ENCODE assay signal across 9 cellular contexts in the genomic region with DNA sequence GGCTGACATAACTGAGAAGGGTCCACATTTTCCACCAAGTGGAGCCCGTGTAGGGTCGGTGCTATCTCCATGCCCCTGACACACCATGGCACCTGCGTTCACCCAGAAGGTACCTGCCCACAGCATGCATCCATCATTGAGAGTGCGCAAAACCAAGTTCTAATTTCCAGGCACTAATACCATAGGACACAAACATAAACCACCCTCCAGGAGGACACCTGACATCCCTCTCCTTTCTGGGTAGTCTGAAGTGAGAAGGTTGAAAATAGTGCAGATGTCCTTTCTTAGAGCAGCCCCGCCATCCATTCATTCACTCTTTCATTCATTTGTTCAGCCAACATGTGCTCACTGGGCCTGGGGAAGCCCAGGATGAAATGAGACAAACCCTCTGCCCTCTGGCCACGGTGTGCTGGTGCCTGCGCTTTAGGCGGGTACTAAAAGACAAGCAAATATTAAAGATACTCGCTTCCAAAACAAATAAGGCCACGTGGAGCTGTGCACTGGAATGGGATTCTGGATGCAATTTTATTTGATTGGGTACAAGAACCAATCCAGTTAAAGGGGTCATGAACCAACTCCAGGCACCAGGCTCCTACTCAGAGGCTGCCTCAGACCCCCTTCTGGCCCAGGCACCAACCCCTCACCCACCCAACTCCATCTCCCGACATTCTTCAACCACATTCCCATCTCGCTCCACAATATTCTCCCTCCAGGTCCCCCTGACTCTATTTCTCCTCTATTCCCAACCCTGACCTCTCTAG. TPM values are rescaled to one million over a fixed set of nuclear protein-coding genes. Genes with fewer than 3 reads are reported as not detected.
DNase-seq lines count a peak whose midpoint lies in the region; ATAC-seq and TF ChIP-seq lines count a peak whose summit lies in the region.
"Had no signal": no experiment of that assay in that cellular context is flagged by ENCODE, and none has a peak within 500 bp of the region (broad histone marks: within the 10 kb centered on the region; RNA-seq: fewer than 3 reads in every experiment).

No MANE protein-coding gene starts in this region.

- peaks cover 5 to 7% (median 7%) of the 10 kb centered on the region in 3 donors for H3K4me1 Mint-ChIP-seq in CD8-positive, alpha-beta memory T cell

- H2BK5ac ChIP-seq in trophoblast cell (ENCODE audit: low read depth, low read length, poor library complexity) = no peak overlapping the region

- CTCF ChIA-PET in CD8-positive, alpha-beta memory T cell (lab: Charles Lee) = interaction anchor here (0.9 kb wide), 1 partner anchor 56 kb away, joined by 3 read pairs; no protein-coding TSS in a partner anchor
- CTCF ChIA-PET in PC-9 (lab: Charles Lee) = no interaction called here

- H3K23ac ChIP-seq in trophoblast cell (ENCODE audit: low read length) = no peak overlapping the region

- WGBS in esophagus squamous epithelium, 2 donors = 54 to 67% methylated on average over 10 to 12 of the region's 12 CpGs
- 100% methylated on average over 2 of the region's 12 CpGs for WGBS in trophoblast cell (ENCODE audit: extremely low coverage, insufficient coverage, insufficient read length)

- H3K36me3 ChIP-seq in CD8-positive, alpha-beta memory T cell (ENCODE audit: insufficient read depth, low read length) = no peaks in the 10 kb centered on the region
- H3K36me3 ChIP-seq in PC-9 (ENCODE audit: low read depth) = no peaks in the 10 kb centered on the region
- no peaks in the 10 kb centered on the region for H3K36me3 ChIP-seq in esophagus squamous epithelium
- H3K36me3 ChIP-seq in trophoblast cell (ENCODE audit: control insufficient read depth in 1 of 2, insufficient read depth in 2 of 2, low read length in 2 of 2) = no peaks in the 10 kb centered on the region

- BruUV-seq in PC-9 (replicated peaks; lab: Mats Ljungman, UMichigan) = no TSS peak

- no peaks in the 10 kb centered on the region for H4K20me1 ChIP-seq in PC-9 (ENCODE audit: insufficient read depth)

- H3K27me3 Mint-ChIP-seq in CD8-positive, alpha-beta memory T cell = peaks cover 0 to 3% of the 10 kb centered on the region in 2 donors

- TF ChIP-seq CTCF in PC-9 (conservative IDR thresholded peaks at IDR 0.05) (no peak), esophagus squamous epithelium (IDR thresholded peaks at IDR 0.05) (no peak)

- peaks cover 21% of the 10 kb centered on the region for H3K79me1 ChIP-seq in trophoblast cell (ENCODE audit: low read length)

- DNase-seq in CD8-positive, alpha-beta memory T cell = no peak
- DNase-seq in PC-9 (no peak), esophagus squamous epithelium (lab: John Stamatoyannopoulos, UW) (no peak), trophoblast cell (no peak), GF-D8 (lab: John Stamatoyannopoulos, UW) (no peak), NCI-H2029 (lab: John Stamatoyannopoulos, UW) (no peak)
- DNase-seq: cortex of kidney had no signal

- H2AFZ ChIP-seq in PC-9 (no peak overlapping the region), trophoblast cell (ENCODE audit: insufficient read depth, low read length, poor library complexity) (no peak overlapping the region)

- no peaks in the 10 kb centered on the region for H3K27me3 ChIP-seq in CD8-positive, alpha-beta memory T cell (ENCODE audit: insufficient read depth, low read length, poor library complexity, severe bottlenecking)
- H3K27me3 ChIP-seq in PC-9 (ENCODE audit: insufficient read depth, low read depth) (no peaks in the 10 kb centered on the region), esophagus squamous epithelium (peaks cover 0 to 5% (median 0%) of the 10 kb centered on the region in 4 donors), trophoblast cell (ENCODE audit: insufficient read depth, low read length) (no peaks in the 10 kb centered on the region)

- no peaks in the 10 kb centered on the region for H3K9me3 ChIP-seq in CD8-positive, alpha-beta memory T cell (ENCODE audit: low read length)
- no peaks in the 10 kb centered on the region for H3K9me3 ChIP-seq in PC-9 (ENCODE audit: insufficient read depth, low read depth)
- no peaks in the 10 kb centered on the region for H3K9me3 ChIP-seq in esophagus squamous epithelium
- H3K9me3 ChIP-seq in trophoblast cell (ENCODE audit: insufficient read depth, low read depth, low read length) = no peaks in the 10 kb centered on the region

- H3K36me3 Mint-ChIP-seq in CD8-positive, alpha-beta memory T cell = peaks cover 0 to 2% (median 0%) of the 10 kb centered on the region in 3 donors

- peak overlapping the region; percentile 36; the same call in 1 of the 2 replicates for H3K4me2 ChIP-seq in PC-9
- peak overlapping the region; percentile 89 for H3K4me2 ChIP-seq in trophoblast cell (ENCODE audit: low read length)

- H3K27ac ChIP-seq in CD8-positive, alpha-beta memory T cell (ENCODE audit: low read depth, low read length) = no peak overlapping the region
- H3K27ac ChIP-seq in PC-9 = no peak overlapping the region
- H3K27ac ChIP-seq in esophagus squamous epithelium = no peak overlapping the region
- H3K27ac ChIP-seq in trophoblast cell (ENCODE audit: low read depth, low read length) = no peak overlapping the region

- no peak overlapping the region for H4K12ac ChIP-seq in trophoblast cell (ENCODE audit: low read depth, low read length)

- no peak for TF ChIP-seq POLR2A in esophagus squamous epithelium (IDR thresholded peaks at IDR 0.05)

- H2BK120ac ChIP-seq in trophoblast cell (ENCODE audit: insufficient read depth, low read length, poor library complexity) = no peak overlapping the region

- H2AK5ac ChIP-seq in trophoblast cell (ENCODE audit: low read length) = no peak overlapping the region

- H3K4me3 ChIP-seq in CD8-positive, alpha-beta memory T cell (ENCODE audit: low read length) = no peak overlapping the region
- H3K4me3 ChIP-seq in PC-9 (no peak overlapping the region), esophagus squamous epithelium (peak overlapping the region; percentile 41 to 80 (median 56)), trophoblast cell (ENCODE audit: low read depth, low read length) (peak overlapping the region; percentile 85)

- H3K79me2 ChIP-seq in PC-9 (ENCODE audit: low read depth) (no peaks in the 10 kb centered on the region), trophoblast cell (ENCODE audit: control insufficient read depth, insufficient read depth, low read length, poor library complexity) (peaks cover 20% of the 10 kb centered on the region)

- no peaks in the 10 kb centered on the region for H3F3A ChIP-seq in PC-9 (ENCODE audit: insufficient read depth, low read depth)

- no peaks in the 10 kb centered on the region for H3K4me1 ChIP-seq in CD8-positive, alpha-beta memory T cell (ENCODE audit: insufficient read depth, low read length)
- H3K4me1 ChIP-seq in PC-9 (replicated peaks; ENCODE audit: insufficient read depth) = 0 out of 2 replicates have a peak, but pooled peaks cover 4% of the 10 kb centered on the region
- H3K4me1 ChIP-seq in esophagus squamous epithelium = peaks cover 0 to 36% (median 9%) of the 10 kb centered on the region in 3 donors
- peaks cover 13 to 35% of the 10 kb centered on the region in 2 experiments for H3K4me1 ChIP-seq in trophoblast cell (ENCODE audit: control insufficient read depth in 1 of 2, insufficient read depth in 2 of 2, low read length in 2 of 2)

- POLR2A ChIA-PET in CD8-positive, alpha-beta memory T cell (lab: Charles Lee) = no interaction called here
- POLR2A ChIA-PET in PC-9 (lab: Charles Lee; ENCODE audit: unreplicated experiment) = no interaction called here

- peak overlapping the region in 5 of 8 donors; percentile 5 to 85 (median 73) for H3K27ac Mint-ChIP-seq in CD8-positive, alpha-beta memory T cell

- H4K91ac ChIP-seq in trophoblast cell (ENCODE audit: low read depth, low read length) = peak overlapping the region; percentile 93

- ATAC-seq in GM21723 (IDR thresholded peaks at IDR 0.05; ENCODE audit: unreplicated experiment) (no peak), HG03175 (IDR thresholded peaks at IDR 0.05; ENCODE audit: unreplicated experiment) (no peak)

- intact Hi-C loops in PC-9 (cut with micrococcal nuclease; ENCODE audit: unreplicated experiment) = no loop called here
- intact Hi-C loops in esophagus squamous epithelium (cut with DNase I) = no loop called here

- H3K9ac ChIP-seq in trophoblast cell (ENCODE audit: low read length) = peak overlapping the region; percentile 80

- peak overlapping the region; percentile 86 for H3K4ac ChIP-seq in trophoblast cell (ENCODE audit: low read depth, low read length)

- no peak overlapping the region for H3K18ac ChIP-seq in trophoblast cell (ENCODE audit: low read length)

- H4K8ac ChIP-seq in trophoblast cell (ENCODE audit: low read depth, low read length) = peak overlapping the region; percentile 90

- peak overlapping the region; percentile 12 for H3K14ac ChIP-seq in trophoblast cell (ENCODE audit: low read length)

- no peaks in the 10 kb centered on the region for H3K9me2 ChIP-seq in PC-9 (ENCODE audit: insufficient read depth)

- no peaks in the 10 kb centered on the region for H3K9me3 Mint-ChIP-seq in CD8-positive, alpha-beta memory T cell

- peak overlapping the region; percentile 61 to 90 (median 85) for H3K4me3 Mint-ChIP-seq in CD8-positive, alpha-beta memory T cell

- H2BK12ac ChIP-seq in trophoblast cell (ENCODE audit: low read length) = no peak overlapping the region

RNA-seq across cellular contexts. Expression of a gene that starts 1.2 kb away (rescaled TPM):
- 1 to 10 TPM; 5.2 to 5.8 TPM for total RNA-seq in CD8-positive, alpha-beta memory T cell
- polyA plus RNA-seq in CD8-positive, alpha-beta memory T cell = 1.7 TPM
- total RNA-seq in PC-9 (2021) (6.8 and 8.9 TPM in 2 replicates), esophagus squamous epithelium (10 to 100 TPM in 2 of 4 donors, 1 to 10 TPM in 2; 3.3 to 18.1 (median 10.0) TPM)
- 92.4 and 94.7 TPM in 2 replicates for polyA plus RNA-seq in trophoblast cell (2013)

Comparison
In these comparisons a context has a peak if more than half of its experiments do, and no peak if none do; other contexts are left out.
1. H3K4me3 ChIP-seq: peak in esophagus squamous epithelium (4 of 4) and trophoblast cell (single experiment); none in CD8-positive, alpha-beta memory T cell (single experiment) and PC-9 (single experiment).